Comparison of ENCODE assay signal across 1 cellular context in genomic region chr9:7405924-7406604, GRCh38.
TF ChIP-seq lines count a peak whose summit lies in the region.

No MANE protein-coding gene starts in this region.

TF ChIP-seq in GM12878, 131 proteins besides CTCF, POLR2A, EP300 and RAD21 (continued from another document and continues in another):
- TF ChIP-seq ELK1 (IDR thresholded peaks at IDR 0.05; ENCODE audit: low read depth, low read length) (no peak), RELB (IDR thresholded peaks at IDR 0.05; ENCODE audit: low read depth) (0 out of 2 replicates have a peak, but pooled peaks have one; percentile 21), SUPT20H (IDR thresholded peaks at IDR 0.05; ENCODE audit: borderline replicate concordance, control insufficient read depth, low read depth, low read length) (no peak), PRDM15 (CRISPR knock-in tag; IDR thresholded peaks at IDR 0.05) (no peak), REST (IDR thresholded peaks at IDR 0.05; ENCODE audit: low read depth, low read length) (no peak), FOS (IDR thresholded peaks at IDR 0.05; ENCODE audit: borderline replicate concordance, extremely low read depth, insufficient read length) (no peak), DPF2 (IDR thresholded peaks at IDR 0.05) (0 out of 2 replicates have a peak, but pooled peaks have one; percentile 41), KAT2A (conservative IDR thresholded peaks at IDR 0.05; ENCODE audit: control insufficient read depth, low read depth, low read length) (no peak), MXI1 (IDR thresholded peaks at IDR 0.05; ENCODE audit: low read depth, low read length) (no peak), ZZZ3 (IDR thresholded peaks at IDR 0.05; ENCODE audit: control insufficient read depth, insufficient read length, low read depth) (no peak), TBL1XR1 (IDR thresholded peaks at IDR 0.05; ENCODE audit: low read depth, low read length) (no peak), GATAD2B (conservative IDR thresholded peaks at IDR 0.05; ENCODE audit: low read depth) (no peak), ETV6 (conservative IDR thresholded peaks at IDR 0.05 in 1 of 2, IDR thresholded peaks at IDR 0.05 in 1 of 2; ENCODE audit: borderline replicate concordance in 1 of 2, low read depth in 1 of 2) (peak in 1 of 2 experiments; percentile 66; a peak in 1 of 4 replicates), MTA3 (IDR thresholded peaks at IDR 0.05; ENCODE audit: borderline replicate concordance, low read length) (no peak), CEBPB (IDR thresholded peaks at IDR 0.05; ENCODE audit: borderline replicate concordance in 1 of 2, low read depth in 2 of 2, low read length in 2 of 2) (no peak), HDGF (IDR thresholded peaks at IDR 0.05) (no peak), LARP7 (IDR thresholded peaks at IDR 0.05) (no peak), NR2C2 (IDR thresholded peaks at IDR 0.05; ENCODE audit: borderline replicate concordance, control insufficient read depth, insufficient read length, low read depth) (no peak), NR2F1 (conservative IDR thresholded peaks at IDR 0.05) (no peak), CREB1 (IDR thresholded peaks at IDR 0.05; ENCODE audit: low read depth) (no peak), RELA (IDR thresholded peaks at IDR 0.05; ENCODE audit: borderline replicate concordance, partially characterized antibody) (no peak), PML (IDR thresholded peaks at IDR 0.05; ENCODE audit: low read length) (no peak), ZNF384 (IDR thresholded peaks at IDR 0.05; ENCODE audit: borderline replicate concordance, low read depth, low read length) (no peak), RCOR1 (conservative IDR thresholded peaks at IDR 0.05; ENCODE audit: low read depth, low read length) (no peak), STAT1 (conservative IDR thresholded peaks at IDR 0.05) (no peak), JUNB (IDR thresholded peaks at IDR 0.05) (peak; percentile 68), SPI1 (IDR thresholded peaks at IDR 0.05; ENCODE audit: borderline replicate concordance, insufficient read depth, low read depth, low read length) (peak; percentile 86), CHD1 (IDR thresholded peaks at IDR 0.05; ENCODE audit: low read depth, low read length) (no peak), TARDBP (IDR thresholded peaks at IDR 0.05; ENCODE audit: borderline replicate concordance) (no peak), SIN3A (IDR thresholded peaks at IDR 0.05; ENCODE audit: low read depth, low read length) (no peak), POLR2AphosphoS2 (IDR thresholded peaks at IDR 0.05; ENCODE audit: low read depth, low read length) (no peak), NKRF (conservative IDR thresholded peaks at IDR 0.05) (no peak), BACH1 (IDR thresholded peaks at IDR 0.05; ENCODE audit: borderline replicate concordance) (no peak), CEBPZ (IDR thresholded peaks at IDR 0.05; ENCODE audit: low read depth, low read length) (no peak), TAF1 (IDR thresholded peaks at IDR 0.05; ENCODE audit: borderline replicate concordance, low read depth, low read length) (no peak), USF2 (IDR thresholded peaks at IDR 0.05; ENCODE audit: borderline replicate concordance, low read depth, low read length) (no peak), EED (IDR thresholded peaks at IDR 0.05; ENCODE audit: low read depth) (no peak), YBX1 (IDR thresholded peaks at IDR 0.05) (no peak), POLR2AphosphoS5 (IDR thresholded peaks at IDR 0.05; ENCODE audit: low read length) (no peak), MTA2 (IDR thresholded peaks at IDR 0.05; ENCODE audit: low read depth) (peak; percentile 41; the same call in 1 of the 2 replicates), IKZF2 (IDR thresholded peaks at IDR 0.05) (peak; percentile 59 to 70), RAD51 (IDR thresholded peaks at IDR 0.05) (no peak), BCLAF1 (IDR thresholded peaks at IDR 0.05) (no peak), MYC (IDR thresholded peaks at IDR 0.05; ENCODE audit: insufficient read depth, insufficient read length, insufficient replicate concordance, low read length, severe bottlenecking) (no peak), FOXK2 (IDR thresholded peaks at IDR 0.05) (no peak), CBX5 (IDR thresholded peaks at IDR 0.05; ENCODE audit: low read depth) (no peak), MEF2B (IDR thresholded peaks at IDR 0.05; ENCODE audit: partially characterized antibody, poor library complexity, severe bottlenecking) (no peak)
